In the genomic region with DNA sequence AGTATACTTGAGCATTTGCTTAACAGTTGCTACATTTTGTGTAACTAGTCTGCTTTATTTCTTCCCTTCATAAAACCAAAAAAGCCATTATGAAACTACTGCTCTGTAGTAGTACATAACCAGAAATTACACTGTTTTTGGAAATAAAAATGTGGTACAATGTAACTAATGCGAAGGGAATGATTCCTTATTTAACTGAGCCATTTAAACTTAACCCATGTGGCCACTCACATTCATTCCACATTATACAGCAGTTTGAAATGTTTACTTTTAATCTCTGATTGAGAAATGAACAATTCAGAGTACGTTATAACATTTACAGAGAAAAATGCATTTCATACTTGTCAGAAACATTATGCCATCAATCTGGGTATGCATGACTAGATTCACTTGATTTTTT, we compare ENCODE assay signal across 22 cellular contexts.
DNase-seq lines count a peak whose midpoint lies in the region; ATAC-seq and TF ChIP-seq lines count a peak whose summit lies in the region.
"Had no signal": no experiment of that assay in that cellular context is flagged by ENCODE, and none has a peak within 500 bp of the region (broad histone marks: within the 10 kb centered on the region; RNA-seq: fewer than 3 reads in every experiment).

No MANE protein-coding gene starts in this region.

- H3K9me3 ChIP-seq in GM23248 (ENCODE audit: low read depth) (no peaks in the 10 kb centered on the region), neutrophil (no peaks in the 10 kb centered on the region)
- H3K9me3 ChIP-seq: BLaER1, Caco-2, MG63 had no signal

- no peak overlapping the region for H3K4me2 ChIP-seq in GM23248 (ENCODE audit: unreplicated experiment)
- H3K4me2 ChIP-seq: BLaER1 had no signal

- POLR2A ChIA-PET in AG04449 (lab: Yijun Ruan, JAX), result no interaction called here

- no peaks in the 10 kb centered on the region for H3K79me2 ChIP-seq in GM23248 (ENCODE audit: insufficient read depth)

- in situ Hi-C loops in GM23248 (cut with MboI), result loop anchor here (25.0 kb wide), 1 partner anchor 971 kb away; no protein-coding TSS in a partner anchor

- H3F3A ChIP-seq in GM23248 (ENCODE audit: insufficient read depth), result no peaks in the 10 kb centered on the region

- no peak overlapping the region for H3K27ac ChIP-seq in GM23248
- peak overlapping the region; percentile 29 for H3K27ac ChIP-seq in neutrophil
- H3K27ac ChIP-seq: BLaER1 had no signal

- ATAC-seq in HG02623 (IDR thresholded peaks at IDR 0.05; ENCODE audit: unreplicated experiment), result no peak
- ATAC-seq: K562 had no signal

- no peaks in the 10 kb centered on the region for H3K36me3 ChIP-seq in GM23248 (ENCODE audit: low read depth)
- H3K36me3 ChIP-seq in neutrophil, result no peaks in the 10 kb centered on the region
- H3K36me3 ChIP-seq: MG63 had no signal

- DNase-seq in AG04449 (ENCODE audit: low read depth, low spot score), result peak; percentile 23
- peak; percentile 9 for DNase-seq in GM23248
- no peak for DNase-seq in chondrocyte (ENCODE audit: low spot score)
- DNase-seq in cerebellum (ENCODE audit: low spot score), result no peak
- no peak for DNase-seq in activated naive CD4-positive, alpha-beta T cell treated with Interleukin-2 at 50 U/mL for 16 hours
- no peak for DNase-seq in T-helper 9 cell
- DNase-seq: 8988T; CD4-positive, alpha-beta T cell; DMS 273 treated with DMSO at 0.1 percent for 48 hours; DND-41; MG63; NCI-H1417 treated with DMSO at 0.1 percent for 48 hours; NCI-H187 treated with DMSO at 0.1 percent for 48 hours; NCI-H2107; NCI-H446 treated with DMSO at 0.1 percent for 48 hours; NCI-H526 treated with DMSO at 0.1 percent for 48 hours; Right ventricle myocardium superior had no signal

- H3K9me3 Mint-ChIP-seq in chondrocyte (ENCODE audit: low read depth), result peaks cover 6% of the 10 kb centered on the region
- H3K9me3 Mint-ChIP-seq: CD4-positive, alpha-beta T cell had no signal

- CTCF ChIA-PET in AG04449 (lab: Yijun Ruan, JAX), result no interaction called here

- H3K4me3 ChIP-seq in AG04449 (ENCODE audit: low read depth, low read length) (no peak overlapping the region), GM23248 (no peak overlapping the region), neutrophil (ENCODE audit: low read depth in 1 of 2, low read length in 1 of 2) (no peak overlapping the region)
- H3K4me3 ChIP-seq: BLaER1, K562, MG63 had no signal

- WGBS in GM23248 (ENCODE audit: low coverage in 1 of 2, low lambda C conversion rate in 2 of 2, missing lambda C conversion rate in 2 of 2), 2 experiments, result 28 to 47% methylated on average over 2 of the region's 2 CpGs

- peak overlapping the region; percentile 74 for H3K27ac Mint-ChIP-seq in chondrocyte (ENCODE audit: unreplicated experiment)
- H3K27ac Mint-ChIP-seq: CD4-positive, alpha-beta T cell had no signal

- H3K9me2 ChIP-seq in GM23248 (ENCODE audit: insufficient read depth), result no peaks in the 10 kb centered on the region

- TF ChIP-seq CTCF in AG04449 (IDR thresholded peaks at IDR 0.05; ENCODE audit: insufficient read depth, low read length, missing control alignments), result no peak
- no peak for TF ChIP-seq CTCF in chondrocyte (IDR thresholded peaks at IDR 0.05)
- no peak for TF ChIP-seq CTCF in neutrophil (IDR thresholded peaks at IDR 0.05)

- no peak overlapping the region for H2AFZ ChIP-seq in GM23248

- H3K4me1 Mint-ChIP-seq in chondrocyte (ENCODE audit: low read depth), result peaks cover 23% of the 10 kb centered on the region

- no peak overlapping the region for H3K9ac ChIP-seq in GM23248
- H3K9ac ChIP-seq: BLaER1 had no signal

- no peaks in the 10 kb centered on the region for H3K27me3 Mint-ChIP-seq in chondrocyte (ENCODE audit: low read depth)
- H3K27me3 Mint-ChIP-seq: CD4-positive, alpha-beta T cell had no signal

- no peaks in the 10 kb centered on the region for H3K36me3 Mint-ChIP-seq in chondrocyte (ENCODE audit: low read depth)

- H4K20me1 ChIP-seq in GM23248 (ENCODE audit: insufficient read depth), result no peaks in the 10 kb centered on the region
- H4K20me1 ChIP-seq: BLaER1 had no signal

- no peak overlapping the region for H3K4me3 Mint-ChIP-seq in chondrocyte (ENCODE audit: unreplicated experiment)
- H3K4me3 Mint-ChIP-seq: CD4-positive, alpha-beta T cell had no signal

- H3K4me1 ChIP-seq in GM23248 (ENCODE audit: insufficient read depth), result no peaks in the 10 kb centered on the region; the same call in 1 of the 2 replicates
- H3K4me1 ChIP-seq in neutrophil (ENCODE audit: control insufficient read depth in 1 of 2, insufficient read depth in 1 of 2, low read depth in 1 of 2, low read length in 1 of 2), result peaks cover 7 to 9% of the 10 kb centered on the region in 2 experiments
- H3K4me1 ChIP-seq: BLaER1 had no signal

- H3K27me3 ChIP-seq in GM23248 (replicated peaks; ENCODE audit: insufficient read depth), result no peaks in the 10 kb centered on the region
- no peaks in the 10 kb centered on the region for H3K27me3 ChIP-seq in neutrophil
- H3K27me3 ChIP-seq: MG63 had no signal

Comparison
In these comparisons a context has a peak if more than half of its experiments do, and no peak if none do; other contexts are left out.
1. DNase-seq: peak in AG04449 (single experiment) and GM23248 (single experiment); none in chondrocyte (single experiment), cerebellum (single experiment), activated naive CD4-positive, alpha-beta T cell treated with Interleukin-2 at 50 U/mL for 16 hours (single experiment) and T-helper 9 cell (single experiment).